In genomic region chr19:15177269-15178116, GRCh38 we compare ENCODE assay signal across 8 cellular contexts. TPM values are rescaled to one million over a fixed set of nuclear protein-coding genes. Genes with fewer than 3 reads are reported as not detected.
A peak's percentile ranks its signal among the peaks of the same experiment; 100 is the strongest.
DNase-seq lines count a peak whose midpoint lies in the region; ATAC-seq, FAIRE-seq and TF ChIP-seq lines count a peak whose summit lies in the region.

No MANE protein-coding gene starts in this region.

- DNase-seq in AG04449 (ENCODE audit: low read depth, low spot score) (no peak), GM19239 (ENCODE audit: insufficient read length, low spot score) (peak; percentile 90), NB4 (ENCODE audit: low read depth) (peak; percentile 89), left ventricle myocardium superior (peak; percentile 92), renal cortical epithelial cell (ENCODE audit: low read depth) (peak; percentile 23), aorta (peak; percentile 89 to 95)
- peak; percentile 88 for DNase-seq in activated naive CD8-positive, alpha-beta T cell treated with anti-CD3 and anti-CD28 coated beads, Interleukin-2, amount 50 U/mL, for 24 hours

- H3K4me3 Mint-ChIP-seq in T-helper 1 cell treated with Interleukin-12 subunit alpha and Interleukin-12 subunit beta and Interleukin-4 antibody, amounts not matched to agents 30 μg/mL and 1 μg/mL, for 36 hours: peak overlapping the region; percentile 53
- H3K4me3 Mint-ChIP-seq in activated naive CD8-positive, alpha-beta T cell treated with anti-CD3 and anti-CD28 coated beads, Interleukin-2, amount 50 U/mL, for 24 hours: peak overlapping the region; percentile 25

- no peaks in the 10 kb centered on the region for H3K4me1 ChIP-seq in aorta (ENCODE audit: control insufficient read depth in 1 of 2, insufficient read depth in 2 of 2, low read length in 2 of 2)

- H3K4me3 ChIP-seq in AG04449 (ENCODE audit: low read depth, low read length) (no peak overlapping the region), NB4 (ENCODE audit: low read depth, low read length) (no peak overlapping the region), aorta (ENCODE audit: low read length in 2 of 2) (no peak overlapping the region)

- no peaks in the 10 kb centered on the region for H3K36me3 Mint-ChIP-seq in T-helper 1 cell treated with Interleukin-12 subunit alpha and Interleukin-12 subunit beta and Interleukin-4 antibody, amounts not matched to agents 30 μg/mL and 1 μg/mL, for 36 hours (ENCODE audit: low read depth)
- H3K36me3 Mint-ChIP-seq in activated naive CD8-positive, alpha-beta T cell treated with anti-CD3 and anti-CD28 coated beads, Interleukin-2, amount 50 U/mL, for 24 hours (ENCODE audit: low read depth): no peaks in the 10 kb centered on the region

- intact Hi-C loops in left ventricle myocardium superior (cut with micrococcal nuclease) (no loop called here), aorta (cut with DNase I) (loop anchor here (2.0 to 10.0 kb wide), 6 partner anchors 75 to 380 kb away; partner anchors contain the start of gene AKAP8 (in 2 of the 2))

- peaks cover 5% of the 10 kb centered on the region for H3K4me1 Mint-ChIP-seq in T-helper 1 cell treated with Interleukin-12 subunit alpha and Interleukin-12 subunit beta and Interleukin-4 antibody, amounts not matched to agents 30 μg/mL and 1 μg/mL, for 36 hours (ENCODE audit: low read depth)
- H3K4me1 Mint-ChIP-seq in activated naive CD8-positive, alpha-beta T cell treated with anti-CD3 and anti-CD28 coated beads, Interleukin-2, amount 50 U/mL, for 24 hours: peaks cover 4% of the 10 kb centered on the region

- TF ChIP-seq POLR2A in NB4 (IDR thresholded peaks at IDR 0.05; ENCODE audit: extremely low read depth, insufficient read length): no peak

- FAIRE-seq in GM19239 (lab: Jason Lieb, UNC): peak; percentile 57

- POLR2A ChIA-PET in AG04449 (lab: Yijun Ruan, JAX): interaction anchor here (0.7 to 1.0 kb wide), 2 partner anchors 73 to 203 kb away, joined by 4 read pairs; no protein-coding TSS in a partner anchor

- peak; percentile 76 for ATAC-seq in activated naive CD8-positive, alpha-beta T cell treated with anti-CD3 and anti-CD28 coated beads, Interleukin-2, amount 50 U/mL, for 24 hours
- ATAC-seq in left ventricle myocardium superior: peak; percentile 90
- peak; percentile 94 for ATAC-seq in aorta (ENCODE audit: low FRiP score)

- H3K27ac ChIP-seq in aorta (ENCODE audit: low read depth in 1 of 2, low read length in 2 of 2): peak overlapping the region in 1 of 2 donors; percentile 11

- H3K27me3 ChIP-seq in aorta (ENCODE audit: control insufficient read depth in 1 of 2, insufficient read depth in 2 of 2, low read length in 1 of 2): no peaks in the 10 kb centered on the region

- no peak overlapping the region for H3K27ac Mint-ChIP-seq in T-helper 1 cell treated with Interleukin-12 subunit alpha and Interleukin-12 subunit beta and Interleukin-4 antibody, amounts not matched to agents 30 μg/mL and 1 μg/mL, for 36 hours
- no peak overlapping the region for H3K27ac Mint-ChIP-seq in activated naive CD8-positive, alpha-beta T cell treated with anti-CD3 and anti-CD28 coated beads, Interleukin-2, amount 50 U/mL, for 24 hours

- CTCF ChIA-PET in AG04449 (lab: Yijun Ruan, JAX): interaction anchor here (0.6 to 8.6 kb wide), 29 partner anchors 9 to 386 kb away, joined by 3 to 87 read pairs (median 3); no protein-coding TSS in a partner anchor

- peaks cover 0 to 8% of the 10 kb centered on the region in 2 donors for H3K36me3 ChIP-seq in aorta (ENCODE audit: control insufficient read depth in 1 of 2, insufficient read depth in 2 of 2, low read length in 1 of 2)

- TF ChIP-seq CTCF in AG04449 (IDR thresholded peaks at IDR 0.05; ENCODE audit: insufficient read depth, low read length, missing control alignments) (peak; percentile 98), NB4 (IDR thresholded peaks at IDR 0.05; ENCODE audit: low read depth, low read length) (peak; percentile 75)

- peaks cover 5% of the 10 kb centered on the region for H3K27me3 Mint-ChIP-seq in T-helper 1 cell treated with Interleukin-12 subunit alpha and Interleukin-12 subunit beta and Interleukin-4 antibody, amounts not matched to agents 30 μg/mL and 1 μg/mL, for 36 hours (ENCODE audit: low read depth)
- H3K27me3 Mint-ChIP-seq in activated naive CD8-positive, alpha-beta T cell treated with anti-CD3 and anti-CD28 coated beads, Interleukin-2, amount 50 U/mL, for 24 hours: peaks cover 16% of the 10 kb centered on the region

- H3K9me3 ChIP-seq in aorta (ENCODE audit: control insufficient read depth, low read length): no peaks in the 10 kb centered on the region

- 4 to 5% methylated on average over 78 to 92 of the region's 92 CpGs for WGBS in aorta, 2 donors

- no peaks in the 10 kb centered on the region for H3K9me3 Mint-ChIP-seq in T-helper 1 cell treated with Interleukin-12 subunit alpha and Interleukin-12 subunit beta and Interleukin-4 antibody, amounts not matched to agents 30 μg/mL and 1 μg/mL, for 36 hours
- no peaks in the 10 kb centered on the region for H3K9me3 Mint-ChIP-seq in activated naive CD8-positive, alpha-beta T cell treated with anti-CD3 and anti-CD28 coated beads, Interleukin-2, amount 50 U/mL, for 24 hours

RNA-seq across cellular contexts. Expression of gene NOTCH3, which starts 23.3 kb away (rescaled TPM):
- total RNA-seq in left ventricle myocardium superior (22.8 TPM), renal cortical epithelial cell (2.6 and 6.1 TPM in 2 replicates), aorta (100 to 1,000 TPM; 376 to 423 TPM)
- polyA plus RNA-seq in aorta: 100 to 1,000 TPM in 1 of 2 donors, 10 to 100 TPM in 1; 23.5 to 160 TPM

RNA-seq across cellular contexts. Expression of gene EPHX3, which starts 54.8 kb away (rescaled TPM):
- total RNA-seq in left ventricle myocardium superior: not detected
- 0.60 TPM in 1 of 2 replicates, not detected in the other for total RNA-seq in renal cortical epithelial cell
- total RNA-seq in aorta: 1 to 10 TPM in 1 of 2 donors, under 1 TPM in 1; 0.48 to 1.0 TPM
- 1 to 10 TPM in 1 of 2 donors, not detected in 1; 1.0 TPM for polyA plus RNA-seq in aorta

Comparison
In these comparisons a context has a peak if more than half of its experiments do, and no peak if none do; other contexts are left out.
1. RNA of gene NOTCH3, which starts 23.3 kb away (total RNA-seq): 376 to 423 TPM in aorta; 22.8 TPM in left ventricle myocardium superior (single experiment) and 2.6 to 6.1 TPM in renal cortical epithelial cell; every median in the first group is over 10 times any median in the second.
2. Peak in every context shown above with its lines, with median percentiles within 50 percentile points of each other: ATAC-seq.